ENCODE assay signal across 17 cellular contexts in genomic region chr14:100823488-100823887, GRCh38. TPM values are rescaled to one million over a fixed set of nuclear protein-coding genes. Genes with fewer than 3 reads are reported as not detected.
DNase-seq lines count a peak whose midpoint lies in the region; ATAC-seq and TF ChIP-seq lines count a peak whose summit lies in the region.
"Had no signal": no experiment of that assay in that cellular context is flagged by ENCODE, and none has a peak within 500 bp of the region (broad histone marks: within the 10 kb centered on the region; RNA-seq: fewer than 3 reads in every experiment).

No MANE protein-coding gene starts in this region.

- H3K23ac ChIP-seq in neuronal stem cell (ENCODE audit: low read depth, low read length, poor library complexity) = no peak overlapping the region

- no peak overlapping the region for H3K14ac ChIP-seq in neuronal stem cell (ENCODE audit: low read length)

- ATAC-seq in HG03457 (IDR thresholded peaks at IDR 0.05; ENCODE audit: unreplicated experiment) = no peak
- ATAC-seq in HG03378 (IDR thresholded peaks at IDR 0.05; ENCODE audit: unreplicated experiment) = no peak

- H2AFZ ChIP-seq in neuronal stem cell (ENCODE audit: low read length) = peak overlapping the region; percentile 27

- H3K4me1 ChIP-seq in neuronal stem cell (ENCODE audit: control insufficient read depth in 2 of 2, insufficient read depth in 1 of 2, low read depth in 1 of 2, low read length in 2 of 2) (peaks cover 3 to 10% of the 10 kb centered on the region in 2 donors), esophagus squamous epithelium (peaks cover 0 to 30% (median 0%) of the 10 kb centered on the region in 3 donors)

- no peak overlapping the region for H3K4me3 Mint-ChIP-seq in brain
- H3K4me3 Mint-ChIP-seq: B cell had no signal

- peak overlapping the region; percentile 99 for H2BK5ac ChIP-seq in neuronal stem cell (ENCODE audit: low read length)

- H3K27ac ChIP-seq in neuronal stem cell (replicated peaks; ENCODE audit: low read length) (no peak overlapping the region), esophagus squamous epithelium (no peak overlapping the region)

- peaks cover 37% of the 10 kb centered on the region for H3K4me1 Mint-ChIP-seq in brain

- WGBS in neuronal stem cell (ENCODE audit: extremely low coverage in 2 of 2, insufficient read length in 2 of 2, insufficient replicate concordance in 1 of 2), 2 donors = no CpG with 5 or more reads among the region's 6 CpGs
- 48 to 64% methylated on average over 2 to 3 of the region's 6 CpGs for WGBS in esophagus squamous epithelium, 2 donors

- H3K9me3 ChIP-seq in neuronal stem cell (replicated peaks in 1 of 2; ENCODE audit: control insufficient read depth in 2 of 2, insufficient read depth in 1 of 2, low read depth in 1 of 2, low read length in 2 of 2) = peaks cover 16 to 22% of the 10 kb centered on the region in 2 donors
- peaks cover 0 to 7% (median 0%) of the 10 kb centered on the region in 3 donors for H3K9me3 ChIP-seq in esophagus squamous epithelium

- peak overlapping the region in 4 of 5 experiments; percentile 27 to 92 (median 81) for H3K27ac Mint-ChIP-seq in brain
- H3K27ac Mint-ChIP-seq: B cell had no signal

- H2BK12ac ChIP-seq in neuronal stem cell (ENCODE audit: low read length) = peak overlapping the region; percentile 79

- DNase-seq in HFF-Myc (ENCODE audit: extremely low read depth, low read depth) (peak; percentile 19), fibroblast of the conjunctiva (ENCODE audit: low read depth) (peak; percentile 59), neuronal stem cell (ENCODE audit: low spot score) (no peak), activated T-cell treated with anti-CD3 and anti-CD28 coated beads for 4 hours (no peak), esophagus squamous epithelium (lab: John Stamatoyannopoulos, UW) (no peak)
- DNase-seq: DMS53, GF-D8, Karpas-422, MV-4-11, NCI-H1105 treated with DMSO at 0.1 percent for 48 hours, NCI-H2029 treated with DMSO at 0.1 percent for 48 hours, NCI-H446 had no signal

- no peak overlapping the region for H3K9ac ChIP-seq in neuronal stem cell (ENCODE audit: low read depth, low read length, poor library complexity)

- peaks cover 19% of the 10 kb centered on the region for H3K27me3 Mint-ChIP-seq in brain

- no peaks in the 10 kb centered on the region for H3K36me3 ChIP-seq in neuronal stem cell (replicated peaks in 1 of 2; ENCODE audit: control insufficient read depth in 2 of 2, insufficient read depth in 2 of 2, low read length in 2 of 2)
- H3K36me3 ChIP-seq in esophagus squamous epithelium = no peaks in the 10 kb centered on the region

- H2AK5ac ChIP-seq in neuronal stem cell (ENCODE audit: low read depth, low read length) = peak overlapping the region; percentile 99

- H3K79me1 ChIP-seq in neuronal stem cell (ENCODE audit: low read depth, low read length) = peaks cover 4% of the 10 kb centered on the region

- peaks cover 18% of the 10 kb centered on the region for H3K36me3 Mint-ChIP-seq in brain

- TF ChIP-seq CTCF in HFF-Myc (IDR thresholded peaks at IDR 0.05; ENCODE audit: low read depth, low read length, missing control alignments) = no peak
- no peak for TF ChIP-seq CTCF in brain (conservative IDR thresholded peaks at IDR 0.05)
- TF ChIP-seq CTCF in esophagus squamous epithelium (IDR thresholded peaks at IDR 0.05) = no peak

- H3K27me3 ChIP-seq in neuronal stem cell (ENCODE audit: control insufficient read depth in 3 of 3, insufficient read depth in 3 of 3, low read depth in 1 of 3, low read length in 3 of 3) (no peaks in the 10 kb centered on the region), esophagus squamous epithelium (peaks cover 0 to 47% (median 2%) of the 10 kb centered on the region in 4 donors)

- peak overlapping the region; percentile 63 for H2BK15ac ChIP-seq in neuronal stem cell (ENCODE audit: low read length)

- H4K8ac ChIP-seq in neuronal stem cell (ENCODE audit: low read depth, low read length) = no peak overlapping the region

- TF ChIP-seq POLR2A in esophagus squamous epithelium (IDR thresholded peaks at IDR 0.05) = no peak

- no peak overlapping the region for H4K91ac ChIP-seq in neuronal stem cell (ENCODE audit: low read depth, low read length, poor library complexity)

- H2BK120ac ChIP-seq in neuronal stem cell (ENCODE audit: low read depth, low read length) = no peak overlapping the region

- H3K9me3 Mint-ChIP-seq in brain = peaks cover 13 to 37% (median 25%) of the 10 kb centered on the region in 5 experiments

- H3K4me2 ChIP-seq in neuronal stem cell (ENCODE audit: insufficient read depth, low read length, poor library complexity, severe bottlenecking) = no peak overlapping the region

- intact Hi-C loops in esophagus squamous epithelium (cut with DNase I) = loop anchor here (10.0 kb wide), 1 partner anchor 159 kb away; no protein-coding TSS in a partner anchor

- H3K18ac ChIP-seq in neuronal stem cell (ENCODE audit: low read length) = peak overlapping the region; percentile 93

- no peak overlapping the region for H3K4ac ChIP-seq in neuronal stem cell (ENCODE audit: low read length)

- no peak overlapping the region for H3K4me3 ChIP-seq in HFF-Myc (replicated peaks; ENCODE audit: low read depth, low read length)
- no peak overlapping the region for H3K4me3 ChIP-seq in neuronal stem cell (ENCODE audit: low read length in 2 of 2)
- no peak overlapping the region for H3K4me3 ChIP-seq in esophagus squamous epithelium

RNA-seq across cellular contexts. Expression of gene MEG3, which starts 2.4 kb away (rescaled TPM):
- 33.5 TPM for polyA plus RNA-seq in brain (ENCODE audit: insufficient read depth, low read depth, low replicate concordance)
- 61.0 TPM for polyA plus RNA-seq in neuronal stem cell (2013, experiment 1 of 2)
- 58.1 TPM for polyA plus RNA-seq in neuronal stem cell (2013, experiment 2 of 2)
- total RNA-seq in esophagus squamous epithelium = 10 to 100 TPM in 1 of 4 donors, 1 to 10 TPM in 3; 1.2 to 18.9 (median 3.5) TPM
- total RNA-seq: B cell, H4 had no signal

Comparison
In these comparisons a context has a peak if more than half of its experiments do, and no peak if none do; other contexts are left out.
1. DNase-seq: peak in HFF-Myc (single experiment) and fibroblast of the conjunctiva (single experiment); none in neuronal stem cell (single experiment), activated T-cell treated with anti-CD3 and anti-CD28 coated beads for 4 hours (single experiment) and esophagus squamous epithelium (single experiment).